2 cellular contexts compared by ENCODE assay signal in genomic region chr7:3495530-3495929, GRCh38.
A peak's percentile ranks its signal among the peaks of the same experiment; 100 is the strongest.
TF ChIP-seq lines count a peak whose summit lies in the region.

No MANE protein-coding gene starts in this region.

TF ChIP-seq in H1, 55 proteins besides CTCF, POLR2A, EP300 and RAD21:
- TF ChIP-seq TEAD4 (IDR thresholded peaks at IDR 0.05; ENCODE audit: low read depth, low read length): no peak
- no peak for TF ChIP-seq ASH2L (IDR thresholded peaks at IDR 0.05; ENCODE audit: low read length)
- TF ChIP-seq KDM4A (IDR thresholded peaks at IDR 0.05; ENCODE audit: low read depth, low read length, severe bottlenecking): no peak
- TF ChIP-seq CHD1 (IDR thresholded peaks at IDR 0.05; ENCODE audit: low read depth, low read length): no peak
- TF ChIP-seq NRF1 (IDR thresholded peaks at IDR 0.05; ENCODE audit: low read depth, low read length): no peak

TF ChIP-seq in HepG2, 621 proteins besides CTCF, POLR2A, EP300 and RAD21:
- TF ChIP-seq ATF7 (IDR thresholded peaks at IDR 0.05) (peak; percentile 78), ATF7 (CRISPR knock-in tag; IDR thresholded peaks at IDR 0.05) (no peak)
- TF ChIP-seq, protein P1, sequence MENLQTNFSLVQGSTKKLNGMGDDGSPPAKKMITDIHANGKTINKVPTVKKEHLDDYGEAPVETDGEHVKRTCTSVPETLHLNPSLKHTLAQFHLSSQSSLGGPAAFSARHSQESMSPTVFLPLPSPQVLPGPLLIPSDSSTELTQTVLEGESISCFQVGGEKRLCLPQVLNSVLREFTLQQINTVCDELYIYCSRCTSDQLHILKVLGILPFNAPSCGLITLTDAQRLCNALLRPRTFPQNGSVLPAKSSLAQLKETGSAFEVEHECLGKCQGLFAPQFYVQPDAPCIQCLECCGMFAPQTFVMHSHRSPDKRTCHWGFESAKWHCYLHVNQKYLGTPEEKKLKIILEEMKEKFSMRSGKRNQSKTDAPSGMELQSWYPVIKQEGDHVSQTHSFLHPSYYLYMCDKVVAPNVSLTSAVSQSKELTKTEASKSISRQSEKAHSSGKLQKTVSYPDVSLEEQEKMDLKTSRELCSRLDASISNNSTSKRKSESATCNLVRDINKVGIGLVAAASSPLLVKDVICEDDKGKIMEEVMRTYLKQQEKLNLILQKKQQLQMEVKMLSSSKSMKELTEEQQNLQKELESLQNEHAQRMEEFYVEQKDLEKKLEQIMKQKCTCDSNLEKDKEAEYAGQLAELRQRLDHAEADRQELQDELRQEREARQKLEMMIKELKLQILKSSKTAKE (CRISPR knock-in tag; IDR thresholded peaks at IDR 0.05; ENCODE audit: borderline replicate concordance): no peak
